Comparison of ENCODE assay signal across 8 cellular contexts in the genomic region with DNA sequence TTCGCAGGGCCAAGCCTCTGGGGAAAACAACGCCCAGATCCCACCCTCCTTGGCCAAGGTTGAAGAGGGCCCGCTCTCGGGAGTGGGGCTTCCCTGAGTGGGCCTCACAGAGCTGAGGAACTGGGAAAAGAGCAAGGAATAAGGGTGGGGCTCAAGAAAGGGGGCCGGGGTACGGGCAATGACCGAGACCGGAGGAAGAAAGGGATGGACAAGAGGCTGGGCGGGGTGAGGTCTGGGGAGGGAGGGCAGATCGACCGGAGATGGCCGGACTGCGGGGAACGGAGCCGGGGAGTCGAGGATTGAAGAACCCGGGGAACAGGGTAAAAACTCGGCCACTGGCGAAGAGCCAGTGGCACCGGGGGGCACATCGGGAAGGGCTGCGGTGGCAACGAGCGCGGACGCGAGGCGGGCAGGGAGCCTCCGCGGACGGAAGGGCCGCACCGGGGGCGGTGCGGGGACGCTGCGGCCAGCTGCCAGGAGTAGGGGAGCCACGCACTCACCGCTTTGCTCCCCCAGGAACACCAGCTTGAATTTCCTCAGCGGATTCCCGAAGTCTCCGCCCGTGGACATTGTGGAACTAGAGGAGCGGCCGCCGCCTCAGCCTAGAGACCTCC. TPM values are rescaled to one million over a fixed set of nuclear protein-coding genes. Genes with fewer than 3 reads are reported as not detected.
DNase-seq lines count a peak whose midpoint lies in the region; ATAC-seq and TF ChIP-seq lines count a peak whose summit lies in the region.

No MANE protein-coding gene starts in this region.

- TF ChIP-seq CTCF in SK-N-SH (IDR thresholded peaks at IDR 0.05) (no peak), coronary artery (IDR thresholded peaks at IDR 0.05) (no peak), right lobe of liver (IDR thresholded peaks at IDR 0.05) (no peak)

- peaks cover 4% of the 10 kb centered on the region for H3F3A ChIP-seq in SK-N-SH (replicated peaks; ENCODE audit: insufficient read depth)

- no peaks in the 10 kb centered on the region for H3K9me3 ChIP-seq in SK-N-SH
- no peaks in the 10 kb centered on the region for H3K9me3 ChIP-seq in right lobe of liver

- peak; percentile 34 for DNase-seq in activated naive CD4-positive, alpha-beta T cell treated with anti-CD3 and anti-CD28 coated beads, Interleukin-2, amount 10 ng/mL, durations not matched to agents 7 days and 5 days
- DNase-seq in activated naive CD4-positive, alpha-beta T cell treated with Interleukin-2 at 50 U/mL for 16 hours, result no peak
- peak; percentile 69 for DNase-seq in SK-N-SH
- DNase-seq in coronary artery (ENCODE audit: low spot score), result peak; percentile 81
- DNase-seq in right lobe of liver, result peak; percentile 57 to 74 (median 69)
- DNase-seq in stimulated activated naive CD8-positive, alpha-beta T cell treated with anti-CD3 and anti-CD28 coated beads, Interleukin-15, amount 100 ng/mL, for 72 hours, result peak; percentile 3 to 17
- DNase-seq in DMS153 treated with DMSO at 0.1 percent for 48 hours (lab: John Stamatoyannopoulos, UW; ENCODE audit: unreplicated experiment), result no peak

- WGBS in SK-N-SH (ENCODE audit: low lambda C conversion rate), result 1% methylated on average over 27 of the region's 46 CpGs
- 0% methylated on average over 19 of the region's 46 CpGs for WGBS in right lobe of liver (ENCODE audit: insufficient coverage, low coverage, low lambda C conversion rate, missing lambda C conversion rate)

- ATAC-seq in HG03064 (IDR thresholded peaks at IDR 0.05; ENCODE audit: low read depth, unreplicated experiment), result peak; percentile 9
- ATAC-seq in right lobe of liver, result peak; percentile 5 to 23 (median 16)
- peak; percentile 0 for ATAC-seq in stimulated activated naive CD8-positive, alpha-beta T cell treated with anti-CD3 and anti-CD28 coated beads, Interleukin-15, amount 100 ng/mL, for 72 hours

- no peaks in the 10 kb centered on the region for H3K36me3 ChIP-seq in SK-N-SH (replicated peaks in 1 of 2; ENCODE audit: control insufficient read depth in 1 of 2, insufficient read depth in 2 of 2, low read length in 1 of 2)
- no peaks in the 10 kb centered on the region for H3K36me3 ChIP-seq in right lobe of liver

- H3K27me3 ChIP-seq in SK-N-SH (ENCODE audit: insufficient read depth) (no peaks in the 10 kb centered on the region), right lobe of liver (no peaks in the 10 kb centered on the region)

- H3K9me3 Mint-ChIP-seq in activated naive CD4-positive, alpha-beta T cell treated with anti-CD3 and anti-CD28 coated beads, Interleukin-2, amount 10 ng/mL, durations not matched to agents 7 days and 5 days, result no peaks in the 10 kb centered on the region
- H3K9me3 Mint-ChIP-seq in stimulated activated naive CD8-positive, alpha-beta T cell treated with anti-CD3 and anti-CD28 coated beads, Interleukin-15, amount 100 ng/mL, for 72 hours, result no peaks in the 10 kb centered on the region

- peaks cover 13% of the 10 kb centered on the region for H3K36me3 Mint-ChIP-seq in activated naive CD4-positive, alpha-beta T cell treated with anti-CD3 and anti-CD28 coated beads, Interleukin-2, amount 10 ng/mL, durations not matched to agents 7 days and 5 days

- peaks cover 5% of the 10 kb centered on the region for H3K27me3 Mint-ChIP-seq in activated naive CD4-positive, alpha-beta T cell treated with anti-CD3 and anti-CD28 coated beads, Interleukin-2, amount 10 ng/mL, durations not matched to agents 7 days and 5 days
- H3K27me3 Mint-ChIP-seq in stimulated activated naive CD8-positive, alpha-beta T cell treated with anti-CD3 and anti-CD28 coated beads, Interleukin-15, amount 100 ng/mL, for 72 hours, result no peaks in the 10 kb centered on the region

- H3K4me3 ChIP-seq in SK-N-SH (ENCODE audit: low read depth in 2 of 2, low read length in 1 of 2) (peak overlapping the region; percentile 87 to 89), coronary artery (peak overlapping the region; percentile 88), right lobe of liver (peak overlapping the region; percentile 83 to 98 (median 97))

- CTCF ChIA-PET in activated naive CD4-positive, alpha-beta T cell treated with anti-CD3 and anti-CD28 coated beads, Interleukin-2, amount 10 ng/mL, durations not matched to agents 7 days and 5 days (lab: Charles Lee), result interaction anchor here (5.0 kb wide), 1 partner anchor 19 kb away, joined by 36 read pairs; no protein-coding TSS in a partner anchor
- CTCF ChIA-PET in SK-N-SH (lab: Yijun Ruan, JAX), result interaction anchor here (1.0 to 1.9 kb wide), 4 partner anchors 19 to 114 kb away, joined by 3 to 15 read pairs (median 3); no protein-coding TSS in a partner anchor

- peak overlapping the region; percentile 93 for H3K27ac Mint-ChIP-seq in activated naive CD4-positive, alpha-beta T cell treated with anti-CD3 and anti-CD28 coated beads, Interleukin-2, amount 10 ng/mL, durations not matched to agents 7 days and 5 days
- peak overlapping the region; percentile 95 to 96 for H3K27ac Mint-ChIP-seq in stimulated activated naive CD8-positive, alpha-beta T cell treated with anti-CD3 and anti-CD28 coated beads, Interleukin-15, amount 100 ng/mL, for 72 hours

- peaks cover 55% of the 10 kb centered on the region for H3K79me2 ChIP-seq in SK-N-SH (ENCODE audit: insufficient read depth)

- no peaks in the 10 kb centered on the region for H3K9me2 ChIP-seq in SK-N-SH

- H2AFZ ChIP-seq in SK-N-SH (ENCODE audit: low read depth), result peak overlapping the region; percentile 84

- no peak for TF ChIP-seq POLR2A in right lobe of liver (IDR thresholded peaks at IDR 0.05)

- H3K4me1 Mint-ChIP-seq in activated naive CD4-positive, alpha-beta T cell treated with anti-CD3 and anti-CD28 coated beads, Interleukin-2, amount 10 ng/mL, durations not matched to agents 7 days and 5 days, result peaks cover 30% of the 10 kb centered on the region
- H3K4me1 Mint-ChIP-seq in stimulated activated naive CD8-positive, alpha-beta T cell treated with anti-CD3 and anti-CD28 coated beads, Interleukin-15, amount 100 ng/mL, for 72 hours, result peaks cover 42% of the 10 kb centered on the region

- POLR2A ChIA-PET in SK-N-SH (lab: Yijun Ruan, JAX), result interaction anchor here (1.2 to 4.4 kb wide), 4 partner anchors 18 to 117 kb away, joined by 6 to 89 read pairs (median 10); a partner anchor contains a TSS

- H3K27ac ChIP-seq in SK-N-SH (ENCODE audit: low read depth in 2 of 2, low read length in 1 of 2) (peak overlapping the region; percentile 84 to 89), coronary artery (peak overlapping the region; percentile 94 to 98), right lobe of liver (peak overlapping the region; percentile 96 to 98 (median 96))

- no peak for TF ChIP-seq EP300 in SK-N-SH (IDR thresholded peaks at IDR 0.05; ENCODE audit: borderline replicate concordance in 1 of 2, low read depth in 1 of 2, low read length in 1 of 2)

- no peak for TF ChIP-seq RAD21 in SK-N-SH (IDR thresholded peaks at IDR 0.05; ENCODE audit: low read length)

- H3K4me1 ChIP-seq in SK-N-SH (ENCODE audit: control insufficient read depth in 1 of 2, insufficient read depth in 2 of 2, low read depth in 1 of 2, low read length in 1 of 2) (peaks cover 4 to 13% of the 10 kb centered on the region in 2 experiments; a peak in 2 of 4 replicates), right lobe of liver (peaks cover 0 to 30% (median 7%) of the 10 kb centered on the region in 4 donors)

- H3K9ac ChIP-seq in SK-N-SH, result peak overlapping the region; percentile 93

- H3K4me2 ChIP-seq in SK-N-SH, result peak overlapping the region; percentile 83

- peaks cover 41% of the 10 kb centered on the region for H4K20me1 ChIP-seq in SK-N-SH (ENCODE audit: insufficient read depth)

- intact Hi-C loops in right lobe of liver (cut with DNase I), result no loop called here

- H3K4me3 Mint-ChIP-seq in activated naive CD4-positive, alpha-beta T cell treated with anti-CD3 and anti-CD28 coated beads, Interleukin-2, amount 10 ng/mL, durations not matched to agents 7 days and 5 days, result peak overlapping the region; percentile 86
- H3K4me3 Mint-ChIP-seq in stimulated activated naive CD8-positive, alpha-beta T cell treated with anti-CD3 and anti-CD28 coated beads, Interleukin-15, amount 100 ng/mL, for 72 hours, result peak overlapping the region; percentile 96 to 97

TF ChIP-seq in SK-N-SH, 30 proteins besides CTCF, POLR2A, EP300 and RAD21 (continues in another document):
- TF ChIP-seq TAF1 (IDR thresholded peaks at IDR 0.05; ENCODE audit: borderline replicate concordance, low read depth, low read length) (no peak), JUND (IDR thresholded peaks at IDR 0.05) (no peak), TCF12 (IDR thresholded peaks at IDR 0.05) (no peak), MXI1 (IDR thresholded peaks at IDR 0.05; ENCODE audit: low read depth, low read length) (no peak; the same call in none of the 2 replicates), CHD2 (IDR thresholded peaks at IDR 0.05; ENCODE audit: low read length, partially characterized antibody) (no peak), ELF1 (IDR thresholded peaks at IDR 0.05) (no peak), GABPA (IDR thresholded peaks at IDR 0.05; ENCODE audit: low read depth) (peak; percentile 10; the same call in 1 of the 2 replicates), SMC3 (IDR thresholded peaks at IDR 0.05; ENCODE audit: low read depth, low read length) (no peak)
- TF ChIP-seq, protein P1, sequence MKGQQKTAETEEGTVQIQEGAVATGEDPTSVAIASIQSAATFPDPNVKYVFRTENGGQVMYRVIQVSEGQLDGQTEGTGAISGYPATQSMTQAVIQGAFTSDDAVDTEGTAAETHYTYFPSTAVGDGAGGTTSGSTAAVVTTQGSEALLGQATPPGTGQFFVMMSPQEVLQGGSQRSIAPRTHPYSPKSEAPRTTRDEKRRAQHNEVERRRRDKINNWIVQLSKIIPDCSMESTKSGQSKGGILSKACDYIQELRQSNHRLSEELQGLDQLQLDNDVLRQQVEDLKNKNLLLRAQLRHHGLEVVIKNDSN (IDR thresholded peaks at IDR 0.05; ENCODE audit: borderline replicate concordance, low read depth), result no peak

RNA-seq across cellular contexts. Expression of a gene that starts 0.7 kb away (rescaled TPM):
- 39.1 and 48.8 TPM in 2 replicates for polyA plus RNA-seq in SK-N-SH (2012; rRNA removed)
- 70.7 and 85.3 TPM in 2 replicates for polyA plus RNA-seq in SK-N-SH (2012; cell fraction: cytosol; rRNA removed)
- 15.7 and 31.3 TPM in 2 replicates for polyA plus RNA-seq in SK-N-SH (2012; cell fraction: nucleus; rRNA removed)
- total RNA-seq in right lobe of liver, result 100 to 1,000 TPM in 2 of 6 experiments, 10 to 100 TPM in 4; 59.3 to 163 (median 81.7) TPM

RNA-seq across cellular contexts. Expression of a gene that starts 27.5 kb away (rescaled TPM):
- polyA plus RNA-seq in SK-N-SH (2012; rRNA removed), result 28.3 and 29.2 TPM in 2 replicates
- 36.1 and 43.7 TPM in 2 replicates for polyA plus RNA-seq in SK-N-SH (2012; cell fraction: cytosol; rRNA removed)
- 9.6 and 13.6 TPM in 2 replicates for polyA plus RNA-seq in SK-N-SH (2012; cell fraction: nucleus; rRNA removed)
- total RNA-seq in right lobe of liver, result 10 to 100 TPM; 15.9 to 26.7 (median 18.2) TPM

Comparison
In these comparisons a context has a peak if more than half of its experiments do, and no peak if none do; other contexts are left out.
1. DNase-seq: peak in activated naive CD4-positive, alpha-beta T cell treated with anti-CD3 and anti-CD28 coated beads, Interleukin-2, amount 10 ng/mL, durations not matched to agents 7 days and 5 days (single experiment), SK-N-SH (single experiment), coronary artery (single experiment), right lobe of liver (3 of 3) and stimulated activated naive CD8-positive, alpha-beta T cell treated with anti-CD3 and anti-CD28 coated beads, Interleukin-15, amount 100 ng/mL, for 72 hours (2 of 2); none in activated naive CD4-positive, alpha-beta T cell treated with Interleukin-2 at 50 U/mL for 16 hours (single experiment) and DMS153 treated with DMSO at 0.1 percent for 48 hours (single experiment).
2. Peak in every context shown above with its lines, with median percentiles within 50 percentile points of each other: ATAC-seq, H3K27ac ChIP-seq and H3K4me3 ChIP-seq.